In the genomic region with DNA sequence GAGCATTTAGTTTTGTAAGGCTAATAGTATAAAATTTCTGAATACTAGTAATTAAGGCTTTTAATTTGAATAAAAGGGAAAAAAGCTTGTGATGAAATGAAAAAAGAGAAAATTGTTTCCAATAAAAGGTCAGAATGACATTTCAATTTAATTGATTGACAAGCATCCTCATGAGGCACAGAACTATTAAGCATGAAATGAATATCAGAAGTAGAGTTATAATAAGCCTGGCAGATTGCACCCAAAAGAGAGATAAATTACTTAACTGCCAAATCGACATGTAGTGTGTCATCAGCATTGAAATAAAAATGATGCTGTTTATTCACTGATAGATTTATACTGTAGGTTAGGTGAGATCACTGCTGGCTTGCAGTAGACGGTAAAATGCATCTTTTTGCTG, we compare ENCODE assay signal across 1 cellular context.
"Had no signal": no experiment of that assay in that cellular context is flagged by ENCODE, and none has a peak within 500 bp of the region (broad histone marks: within the 10 kb centered on the region; RNA-seq: fewer than 3 reads in every experiment).

No MANE protein-coding gene starts in this region.

- H3K4me3 ChIP-seq: MG63 had no signal

- H3K9me3 ChIP-seq: MG63 had no signal

- H3K27me3 ChIP-seq: MG63 had no signal

- H3K36me3 ChIP-seq: MG63 had no signal
